Comparison of ENCODE assay signal across 19 cellular contexts in genomic region chr2:233323851-233324250, GRCh38. TPM values are rescaled to one million over a fixed set of nuclear protein-coding genes. Genes with fewer than 3 reads are reported as not detected.
"Had no signal": no experiment of that assay in that cellular context is flagged by ENCODE, and none has a peak within 500 bp of the region (broad histone marks: within the 10 kb centered on the region; RNA-seq: fewer than 3 reads in every experiment).

No MANE protein-coding gene starts in this region.

- H3K9me3 ChIP-seq: heart left ventricle, suprapubic skin, upper lobe of right lung had no signal

- H3K4me3 ChIP-seq: heart left ventricle, suprapubic skin, upper lobe of right lung had no signal

- H3K27ac ChIP-seq: heart left ventricle, suprapubic skin, upper lobe of right lung had no signal

- ATAC-seq: activated T-helper 17 cell treated with anti-CD3 and anti-CD28 coated beads, Interleukin-2, amount 50 U/mL, for 72 hours; heart left ventricle; right cardiac atrium; upper lobe of right lung had no signal

- H3K4me1 ChIP-seq: heart left ventricle, suprapubic skin, upper lobe of right lung had no signal

- FAIRE-seq: astrocyte, colon, frontal cortex, islet of Langerhans had no signal

- H3K36me3 ChIP-seq: heart left ventricle, suprapubic skin, upper lobe of right lung had no signal

- DNase-seq: activated CD4-positive, alpha-beta T cell treated with anti-CD3 and anti-CD28 coated beads for 48 hours; activated naive CD4-positive, alpha-beta T cell treated with anti-CD3 and anti-CD28 coated beads for 36 hours; activated T-cell treated with anti-CD3 and anti-CD28 coated beads for 4 hours; heart left ventricle; right cardiac atrium; stimulated activated CD4-positive, alpha-beta T cell treated with anti-CD3 and anti-CD28 coated beads, Interleukin-1b, Interleukin-23, amount 100 ng/mL, for 48 hours; stimulated activated naive CD4-positive, alpha-beta T cell treated with Interleukin-2 at 50 U/mL for 16 hours; T-helper 9 cell; upper lobe of right lung had no signal

- H3K27me3 ChIP-seq: upper lobe of right lung had no signal

RNA-seq across cellular contexts. Expression of gene SAG, which starts 16.2 kb away (rescaled TPM):
- total RNA-seq: astrocyte, lower leg skin, mesenteric fat pad, myocyte, progenitor cell of endocrine pancreas, right cardiac atrium, suprapubic skin, upper lobe of right lung had no signal
- polyA plus RNA-seq: heart left ventricle, right cardiac atrium had no signal
